Comparison of ENCODE assay signal across 1 cellular context in the genomic region with DNA sequence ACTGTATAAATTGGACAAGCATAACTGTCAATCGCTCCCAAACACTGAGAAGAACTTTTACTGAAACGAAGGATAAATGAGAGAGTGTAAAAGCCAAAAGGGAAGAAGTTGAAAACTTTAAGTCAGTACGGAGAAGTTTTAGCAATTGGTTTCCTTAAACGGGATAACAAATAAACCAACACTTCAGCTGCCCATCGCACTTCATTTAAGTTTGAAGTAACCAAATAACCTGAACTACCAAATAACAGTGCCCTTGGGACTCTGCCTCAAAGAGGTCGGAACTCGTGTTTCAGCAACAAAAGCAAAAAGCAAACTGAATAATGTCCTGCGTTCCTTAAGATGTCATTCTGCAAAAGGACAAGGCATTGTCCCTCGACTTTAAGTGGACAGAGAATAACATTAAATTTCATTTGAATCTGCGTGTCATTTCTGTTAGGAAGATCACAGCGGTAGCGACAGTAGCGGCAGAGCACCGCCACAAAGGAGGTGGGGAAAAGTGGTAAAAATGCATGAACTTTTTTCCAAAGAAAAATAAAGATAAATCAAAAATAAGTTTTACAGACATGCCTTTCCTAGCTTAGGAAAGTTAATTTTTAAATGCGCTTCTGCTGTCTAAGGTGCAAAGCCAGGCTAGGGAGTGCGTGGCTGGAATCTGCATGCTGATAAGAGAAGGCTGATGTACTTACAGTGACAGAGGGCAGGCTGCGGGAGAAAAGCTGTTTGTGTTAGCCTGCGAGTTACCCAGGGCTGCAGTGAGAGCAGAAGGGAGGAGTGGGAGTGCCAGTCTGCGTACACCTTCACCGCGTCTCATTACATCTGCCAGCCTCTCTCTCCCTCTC.
TF ChIP-seq lines count a peak whose summit lies in the region.

No MANE protein-coding gene starts in this region.

TF ChIP-seq in SK-N-SH treated with all-trans-retinoic acid at 6 μM for 48 hours, 23 proteins besides CTCF, POLR2A, EP300 and RAD21 (continued from another document):
- TF ChIP-seq, protein P1, sequence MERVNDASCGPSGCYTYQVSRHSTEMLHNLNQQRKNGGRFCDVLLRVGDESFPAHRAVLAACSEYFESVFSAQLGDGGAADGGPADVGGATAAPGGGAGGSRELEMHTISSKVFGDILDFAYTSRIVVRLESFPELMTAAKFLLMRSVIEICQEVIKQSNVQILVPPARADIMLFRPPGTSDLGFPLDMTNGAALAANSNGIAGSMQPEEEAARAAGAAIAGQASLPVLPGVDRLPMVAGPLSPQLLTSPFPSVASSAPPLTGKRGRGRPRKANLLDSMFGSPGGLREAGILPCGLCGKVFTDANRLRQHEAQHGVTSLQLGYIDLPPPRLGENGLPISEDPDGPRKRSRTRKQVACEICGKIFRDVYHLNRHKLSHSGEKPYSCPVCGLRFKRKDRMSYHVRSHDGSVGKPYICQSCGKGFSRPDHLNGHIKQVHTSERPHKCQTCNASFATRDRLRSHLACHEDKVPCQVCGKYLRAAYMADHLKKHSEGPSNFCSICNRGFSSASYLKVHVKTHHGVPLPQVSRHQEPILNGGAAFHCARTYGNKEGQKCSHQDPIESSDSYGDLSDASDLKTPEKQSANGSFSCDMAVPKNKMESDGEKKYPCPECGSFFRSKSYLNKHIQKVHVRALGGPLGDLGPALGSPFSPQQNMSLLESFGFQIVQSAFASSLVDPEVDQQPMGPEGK (CRISPR knock-in tag; IDR thresholded peaks at IDR 0.05; ENCODE audit: borderline replicate concordance) = no peak
- TF ChIP-seq, protein P2, sequence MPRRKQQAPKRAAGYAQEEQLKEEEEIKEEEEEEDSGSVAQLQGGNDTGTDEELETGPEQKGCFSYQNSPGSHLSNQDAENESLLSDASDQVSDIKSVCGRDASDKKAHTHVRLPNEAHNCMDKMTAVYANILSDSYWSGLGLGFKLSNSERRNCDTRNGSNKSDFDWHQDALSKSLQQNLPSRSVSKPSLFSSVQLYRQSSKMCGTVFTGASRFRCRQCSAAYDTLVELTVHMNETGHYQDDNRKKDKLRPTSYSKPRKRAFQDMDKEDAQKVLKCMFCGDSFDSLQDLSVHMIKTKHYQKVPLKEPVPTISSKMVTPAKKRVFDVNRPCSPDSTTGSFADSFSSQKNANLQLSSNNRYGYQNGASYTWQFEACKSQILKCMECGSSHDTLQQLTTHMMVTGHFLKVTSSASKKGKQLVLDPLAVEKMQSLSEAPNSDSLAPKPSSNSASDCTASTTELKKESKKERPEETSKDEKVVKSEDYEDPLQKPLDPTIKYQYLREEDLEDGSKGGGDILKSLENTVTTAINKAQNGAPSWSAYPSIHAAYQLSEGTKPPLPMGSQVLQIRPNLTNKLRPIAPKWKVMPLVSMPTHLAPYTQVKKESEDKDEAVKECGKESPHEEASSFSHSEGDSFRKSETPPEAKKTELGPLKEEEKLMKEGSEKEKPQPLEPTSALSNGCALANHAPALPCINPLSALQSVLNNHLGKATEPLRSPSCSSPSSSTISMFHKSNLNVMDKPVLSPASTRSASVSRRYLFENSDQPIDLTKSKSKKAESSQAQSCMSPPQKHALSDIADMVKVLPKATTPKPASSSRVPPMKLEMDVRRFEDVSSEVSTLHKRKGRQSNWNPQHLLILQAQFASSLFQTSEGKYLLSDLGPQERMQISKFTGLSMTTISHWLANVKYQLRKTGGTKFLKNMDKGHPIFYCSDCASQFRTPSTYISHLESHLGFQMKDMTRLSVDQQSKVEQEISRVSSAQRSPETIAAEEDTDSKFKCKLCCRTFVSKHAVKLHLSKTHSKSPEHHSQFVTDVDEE (CRISPR knock-in tag; IDR thresholded peaks at IDR 0.05) = no peak
TF ChIP-seq in SK-N-SH treated with all-trans-retinoic acid at 6 μM for 48 hours: peak in this region for 0.
